In genomic region chr17:5435781-5436315, GRCh38 we compare ENCODE assay signal across 4 cellular contexts. TPM values are rescaled to one million over a fixed set of nuclear protein-coding genes. Genes with fewer than 3 reads are reported as not detected.
DNase-seq lines count a peak whose midpoint lies in the region.
"Not testable (repeated sequence)": the region's sequence is repeated elsewhere in the genome, so short reads cannot be mapped to it uniquely, and the experiment has no call there.

No MANE protein-coding gene starts in this region.

- H3K4me1 Mint-ChIP-seq in activated naive CD8-positive, alpha-beta T cell treated with anti-CD3 and anti-CD28 coated beads for 36 hours, result peaks cover 37% of the 10 kb centered on the region

- 0 out of 2 replicates have a peak overlapping the region, but pooled peaks have one; percentile 13 for H3K9ac ChIP-seq in BLaER1

- DNase-seq in RKO (ENCODE audit: low spot score) (peak; percentile 50), medulla oblongata (ENCODE audit: extremely low spot score) (peak; percentile 60)
- not testable (repeated sequence) for DNase-seq in activated naive CD8-positive, alpha-beta T cell treated with anti-CD3 and anti-CD28 coated beads for 36 hours

- 0 out of 2 replicates have a peak overlapping the region, but pooled peaks have one; percentile 74 for H3K4me2 ChIP-seq in BLaER1

- not testable (repeated sequence) for H3K4me3 ChIP-seq in BLaER1

- H3K9me3 Mint-ChIP-seq in activated naive CD8-positive, alpha-beta T cell treated with anti-CD3 and anti-CD28 coated beads for 36 hours, result not testable (repeated sequence)

- peak overlapping the region; percentile 84 for H3K4me3 Mint-ChIP-seq in activated naive CD8-positive, alpha-beta T cell treated with anti-CD3 and anti-CD28 coated beads for 36 hours

- peaks cover 48% of the 10 kb centered on the region for H3K4me1 ChIP-seq in BLaER1

- H3K27ac Mint-ChIP-seq in activated naive CD8-positive, alpha-beta T cell treated with anti-CD3 and anti-CD28 coated beads for 36 hours, result peak overlapping the region; percentile 64

- peaks cover 79% of the 10 kb centered on the region for H3K36me3 ChIP-seq in BLaER1

- not testable (repeated sequence) for H3K27me3 ChIP-seq in BLaER1

- peaks cover 53% of the 10 kb centered on the region for H3K36me3 Mint-ChIP-seq in activated naive CD8-positive, alpha-beta T cell treated with anti-CD3 and anti-CD28 coated beads for 36 hours

- peaks cover 74% of the 10 kb centered on the region for H4K20me1 ChIP-seq in BLaER1

- not testable (repeated sequence) for H3K27me3 Mint-ChIP-seq in activated naive CD8-positive, alpha-beta T cell treated with anti-CD3 and anti-CD28 coated beads for 36 hours

- not testable (repeated sequence) for H3K27ac ChIP-seq in BLaER1

- not testable (repeated sequence) for H3K9me3 ChIP-seq in BLaER1

RNA-seq across cellular contexts. Expression of gene C1QBP, which starts 3.1 kb away (rescaled TPM):
- 100 to 1,000 TPM; 586 to 607 TPM for total RNA-seq in activated naive CD8-positive, alpha-beta T cell treated with anti-CD3 and anti-CD28 coated beads for 36 hours

RNA-seq across cellular contexts. Expression of gene RPAIN, which starts 15.9 kb away (rescaled TPM):
- total RNA-seq in activated naive CD8-positive, alpha-beta T cell treated with anti-CD3 and anti-CD28 coated beads for 36 hours, result 10 to 100 TPM; 58.3 to 59.4 TPM

RNA-seq across cellular contexts. Expression of gene NUP88, which starts 16.4 kb away (rescaled TPM):
- 100 to 1,000 TPM; 144 to 160 TPM for total RNA-seq in activated naive CD8-positive, alpha-beta T cell treated with anti-CD3 and anti-CD28 coated beads for 36 hours

RNA-seq across cellular contexts. Expression of gene DHX33, which starts 32.9 kb away (rescaled TPM):
- 10 to 100 TPM; 49.7 to 49.9 TPM for total RNA-seq in activated naive CD8-positive, alpha-beta T cell treated with anti-CD3 and anti-CD28 coated beads for 36 hours

RNA-seq across cellular contexts. Expression of gene DERL2, which starts 50.1 kb away (rescaled TPM):
- total RNA-seq in activated naive CD8-positive, alpha-beta T cell treated with anti-CD3 and anti-CD28 coated beads for 36 hours, result 10 to 100 TPM; 71.8 to 77.6 TPM
